Comparison of ENCODE assay signal across 24 cellular contexts in genomic region chr13:35093356-35093755, GRCh38.
"Had no signal": no experiment of that assay in that cellular context is flagged by ENCODE, and none has a peak within 500 bp of the region (broad histone marks: within the 10 kb centered on the region; RNA-seq: fewer than 3 reads in every experiment).

No MANE protein-coding gene starts in this region.

- FAIRE-seq: endothelial cell of umbilical vein had no signal

- H3K27me3 ChIP-seq: colonic mucosa, dorsolateral prefrontal cortex, esophagus muscularis mucosa, esophagus squamous epithelium, foreskin keratinocyte, gastrocnemius medialis, gastroesophageal sphincter, heart left ventricle had no signal

- ATAC-seq: effector memory CD8-positive, alpha-beta T cell; esophagus mucosa; foreskin keratinocyte; gastrocnemius medialis; gastroesophageal sphincter had no signal

- H3K4me1 ChIP-seq: colonic mucosa, esophagus muscularis mucosa, esophagus squamous epithelium, foreskin keratinocyte, gastrocnemius medialis, gastroesophageal sphincter had no signal

- H3K36me3 ChIP-seq: colonic mucosa, esophagus muscularis mucosa, esophagus squamous epithelium, gastrocnemius medialis, gastroesophageal sphincter, heart left ventricle had no signal

- H3K27ac ChIP-seq: colonic mucosa, coronary artery, dorsolateral prefrontal cortex, epithelial cell of prostate, esophagus muscularis mucosa, esophagus squamous epithelium, foreskin keratinocyte, gastrocnemius medialis, gastroesophageal sphincter, heart left ventricle had no signal

- DNase-seq: colonic mucosa; cortex of kidney; dermis blood vessel endothelial cell; dorsolateral prefrontal cortex; effector CD4-positive, alpha-beta T cell; effector CD8-positive, alpha-beta T cell; effector memory CD4-positive, alpha-beta T cell; effector memory CD8-positive, alpha-beta T cell; endodermal cell; erythroblast; esophagus squamous epithelium; foreskin fibroblast; foreskin keratinocyte; foreskin melanocyte; gastrocnemius medialis; glutamatergic neuron; head of caudate nucleus; heart left ventricle had no signal

- H3K4me3 ChIP-seq: colonic mucosa, coronary artery, dorsolateral prefrontal cortex, esophagus muscularis mucosa, esophagus squamous epithelium, gastrocnemius medialis, gastroesophageal sphincter, heart left ventricle had no signal
